Comparison of ENCODE assay signal across 9 cellular contexts in genomic region chr11:15073361-15074205, GRCh38. TPM values are rescaled to one million over a fixed set of nuclear protein-coding genes. Genes with fewer than 3 reads are reported as not detected.
A peak's percentile ranks its signal among the peaks of the same experiment; 100 is the strongest.
DNase-seq lines count a peak whose midpoint lies in the region; ATAC-seq, FAIRE-seq and TF ChIP-seq lines count a peak whose summit lies in the region.
"Had no signal": no experiment of that assay in that cellular context is flagged by ENCODE, and none has a peak within 500 bp of the region (broad histone marks: within the 10 kb centered on the region; RNA-seq: fewer than 3 reads in every experiment).

TSS of gene CALCB (plus strand) at chr11:15073593. CDS start at chr11:15074719, 1,126 bp downstream.

- H3K27me3 ChIP-seq in K562 (ENCODE audit: control insufficient read depth in 2 of 2, insufficient read depth in 2 of 2, low read length in 2 of 2) (peaks cover 3 to 31% of the 10 kb centered on the region in 2 experiments; a peak in 4 of 5 replicates), keratinocyte (ENCODE audit: control insufficient read depth, extremely low read depth, insufficient read depth, low read length) (peaks cover 31% of the 10 kb centered on the region)

- DNase-seq in ELF-1 (ENCODE audit: low read depth, low spot score) (peak; percentile 62), NCI-H748 treated with DMSO at 0.1 percent for 48 hours (lab: John Stamatoyannopoulos, UW) (peak; percentile 55), K562 (ENCODE audit: extremely low read depth in 1 of 4, low spot score in 3 of 4) (no peak), keratinocyte (ENCODE audit: low read depth, low spot score) (no peak), NOMO-1 treated with dmso at 0.1 percent for 144 hours (lab: John Stamatoyannopoulos, UW; ENCODE audit: unreplicated experiment) (no peak)
- DNase-seq in stimulated activated naive CD8-positive, alpha-beta T cell treated with anti-CD3 and anti-CD28 coated beads, Interleukin-15, Interleukin-2, amounts not matched to agents 100 U/mL and 50 U/mL, for 24 hours = peak; percentile 38
- DNase-seq in activated CD4-positive, CD25-positive, alpha-beta regulatory T cell treated with anti-CD3 and anti-CD28 coated beads, Interleukin-2, amount 50 U/mL, for 72 hours = no peak

- BruUV-seq in K562 (replicated peaks; lab: Mats Ljungman, UMichigan) = no TSS peak

- TF ChIP-seq RAD21 in K562 (CRISPR knock-in tag; conservative IDR thresholded peaks at IDR 0.05 in 1 of 2, IDR thresholded peaks at IDR 0.05 in 1 of 2) = no peak

- FAIRE-seq in K562 (lab: Jason Lieb, UNC) = no peak
- no peak for FAIRE-seq in keratinocyte (lab: Jason Lieb, UNC)

- no peaks in the 10 kb centered on the region for H4K20me1 ChIP-seq in K562 (replicated peaks; ENCODE audit: control insufficient read depth, insufficient read depth, low read length)
- no peaks in the 10 kb centered on the region for H4K20me1 ChIP-seq in keratinocyte (ENCODE audit: control insufficient read depth, extremely low read depth, insufficient read depth, low read length)

- POLR2A ChIA-PET in K562 (lab: Yijun Ruan, JAX) = interaction anchor here (1.3 kb wide), 1 partner anchor 166 kb away, joined by 3 read pairs; no protein-coding TSS in a partner anchor

- H3K4me3 ChIP-seq in K562 (no peak within 1 kb of the TSS), keratinocyte (ENCODE audit: control insufficient read depth in 2 of 3, extremely low read depth in 1 of 3, insufficient read depth in 2 of 3, low read depth in 1 of 3, low read length in 3 of 3) (peak within 1 kb of the TSS in 1 of 3 experiments; percentile 44)
- H3K4me3 ChIP-seq: lung had no signal

- intact Hi-C loops in K562 (cut with micrococcal nuclease) = loop anchor here (1.0 to 10.0 kb wide), 3 partner anchors 34 to 279 kb away; no protein-coding TSS in a partner anchor

- H2AFZ ChIP-seq in K562 (ENCODE audit: low read depth, low read length) = no peak within 1 kb of the TSS
- H2AFZ ChIP-seq in keratinocyte (ENCODE audit: control insufficient read depth, low read length) = peak within 1 kb of the TSS; percentile 32

- 17% methylated on average over 54 of the region's 60 CpGs for WGBS in K562 (ENCODE audit: insufficient coverage, low coverage, missing lambda C conversion rate)

- H3K4me2 ChIP-seq in K562 (ENCODE audit: insufficient read depth, low read length) (no peak within 1 kb of the TSS), keratinocyte (ENCODE audit: control insufficient read depth, extremely low read depth, insufficient read depth, low read depth, low read length) (peak within 1 kb of the TSS; percentile 30)

- in situ Hi-C loops in K562 (cut with MboI) = no loop called here

- TF ChIP-seq EP300 in K562 (IDR thresholded peaks at IDR 0.05; ENCODE audit: low read length) = no peak

- dilution Hi-C loops in keratinocyte (cut with MboI; ENCODE audit: extremely low pct_ligation_motif_present, low sequenced_read_pairs) = no loop called here

- no peak within 1 kb of the TSS for H3K9ac ChIP-seq in K562 (ENCODE audit: insufficient read depth in 1 of 2, low read depth in 2 of 2, low read length in 2 of 2)
- no peak within 1 kb of the TSS for H3K9ac ChIP-seq in keratinocyte (ENCODE audit: control insufficient read depth, extremely low read depth, insufficient read depth, low read length)

- TF ChIP-seq CTCF in K562 (IDR thresholded peaks at IDR 0.05 in 2 of 3, conservative IDR thresholded peaks at IDR 0.05 in 1 of 3; ENCODE audit: insufficient read depth in 2 of 3, low read depth in 1 of 3, low read length in 3 of 3) = no peak
- no peak for TF ChIP-seq CTCF in keratinocyte (optimal IDR thresholded peaks at IDR 0.05 in 1 of 3, IDR thresholded peaks at IDR 0.05 in 1 of 3, conservative IDR thresholded peaks at IDR 0.05 in 1 of 3; ENCODE audit: extremely low read depth in 1 of 3, insufficient read depth in 2 of 3, low read length in 3 of 3)

- no peak within 1 kb of the TSS for H3K27ac ChIP-seq in K562 (ENCODE audit: extremely low read depth, low read depth, low read length)
- H3K27ac ChIP-seq in keratinocyte (ENCODE audit: control insufficient read depth, insufficient read depth, low read length) = no peak within 1 kb of the TSS

- H3K9me3 ChIP-seq in K562 (replicated peaks; ENCODE audit: control insufficient read depth, insufficient read depth, low read depth, low read length) = no peaks in the 10 kb centered on the region
- H3K9me3 ChIP-seq in keratinocyte (ENCODE audit: control insufficient read depth, low read depth, low read length) = no peaks in the 10 kb centered on the region

- CTCF ChIA-PET in K562 (lab: Yijun Ruan, JAX; ENCODE audit: low intra/inter-chr PET ratio) = interaction anchor here (2.6 kb wide), 1 partner anchor 165 kb away, joined by 13 read pairs; no protein-coding TSS in a partner anchor

- H3K36me3 ChIP-seq in K562 (ENCODE audit: control insufficient read depth, insufficient read depth, low read length) (no peaks in the 10 kb centered on the region), keratinocyte (ENCODE audit: control insufficient read depth in 2 of 2, extremely low read depth in 1 of 2, insufficient read depth in 2 of 2, low read length in 2 of 2) (no peaks in the 10 kb centered on the region)

- H3K9me1 ChIP-seq in K562 (ENCODE audit: control insufficient read depth, insufficient read depth, low read length) (no peaks in the 10 kb centered on the region), keratinocyte (ENCODE audit: control insufficient read depth, extremely low read depth, insufficient read depth, low read length) (no peaks in the 10 kb centered on the region)

- ATAC-seq in K562 = no peak
- ATAC-seq in stimulated activated naive CD8-positive, alpha-beta T cell treated with anti-CD3 and anti-CD28 coated beads, Interleukin-15, Interleukin-2, amounts not matched to agents 100 U/mL and 50 U/mL, for 24 hours = no peak
- no peak for ATAC-seq in HG02623 (IDR thresholded peaks at IDR 0.05; ENCODE audit: unreplicated experiment)

- peaks cover 0 to 11% of the 10 kb centered on the region in 2 experiments; a peak in 2 of 5 replicates for H3K4me1 ChIP-seq in K562 (replicated peaks in 1 of 2; ENCODE audit: control insufficient read depth in 2 of 2, insufficient read depth in 2 of 2, low read length in 2 of 2)
- H3K4me1 ChIP-seq in keratinocyte (ENCODE audit: control insufficient read depth, extremely low read depth, insufficient read depth, low read length) = peaks cover 5% of the 10 kb centered on the region

- TF ChIP-seq POLR2A in K562 (conservative IDR thresholded peaks at IDR 0.05) = no peak

- no peaks in the 10 kb centered on the region for H3K79me2 ChIP-seq in K562 (ENCODE audit: control insufficient read depth, insufficient read depth, low read length)
- H3K79me2 ChIP-seq in keratinocyte (ENCODE audit: control insufficient read depth, insufficient read depth, low read length) = no peaks in the 10 kb centered on the region

TF ChIP-seq in K562, 482 proteins besides CTCF, POLR2A, EP300 and RAD21:
- TF ChIP-seq CEBPG (CRISPR knock-in tag; IDR thresholded peaks at IDR 0.05) (no peak), CEBPG (tag; conservative IDR thresholded peaks at IDR 0.05 in 1 of 2, IDR thresholded peaks at IDR 0.05 in 1 of 2) (peak in 1 of 2 experiments; percentile 80; a peak in 2 of 4 replicates), ZNF408 (CRISPR knock-in tag; IDR thresholded peaks at IDR 0.05; ENCODE audit: low read depth) (no peak), CEBPB (tag; IDR thresholded peaks at IDR 0.05) (peak; percentile 65; the same call in 1 of the 2 replicates), ATF3 (IDR thresholded peaks at IDR 0.05) (peak; percentile 46; the same call in 1 of the 2 replicates), ATF3 (CRISPR knock-in tag; conservative IDR thresholded peaks at IDR 0.05) (no peak)

RNA-seq across cellular contexts. Expression of gene CALCB, which starts in this region (rescaled TPM):
- total RNA-seq in K562 (2011; cell fraction: chromatin; rRNA removed; ENCODE audit: low replicate concordance) = not detected in 2 replicates
- not detected in 2 replicates for total RNA-seq in K562 (2011; cell fraction: nucleolus; rRNA removed)
- total RNA-seq in K562 (2011; cell fraction: nucleoplasm; rRNA removed) = not detected in 2 replicates
- total RNA-seq in K562 (2014; rRNA removed) (not detected in 2 replicates), K562 (2014; rRNA removed; fragmentation: Illumina TruSeq; extraction: Trizol) (not detected in 2 replicates), K562 (2015; rRNA removed; fragmentation: Illumina TruSeq; extraction: Trizol) (not detected in 2 replicates), K562 (2021) (not detected in 2 replicates)
- polyA plus RNA-seq in K562 (2011; rRNA removed) (not detected in 2 replicates), K562 (2014; fragmentation: Illumina TruSeq; extraction: Trizol) (not detected in 2 replicates), K562 (2014; fragmentation: Nextera tagmentation; extraction: Ambion mirVana) (not detected), K562 (2014; rRNA removed) (not detected in 2 replicates), keratinocyte (not detected in 3 replicates)
- not detected in 2 replicates for polyA plus RNA-seq in K562 (2011; cell fraction: cytosol; rRNA removed)
- not detected in 2 replicates for polyA plus RNA-seq in K562 (2011; cell fraction: nucleus; rRNA removed)
- not detected in 2 replicates for polyA plus RNA-seq in K562 (2012)
- polyA minus RNA-seq in K562 (2011; rRNA and poly(A)+ RNA removed) = not detected in 2 replicates
- polyA minus RNA-seq in K562 (2011; cell fraction: cytosol; rRNA and poly(A)+ RNA removed) = not detected in 2 replicates
- not detected in 2 replicates for polyA minus RNA-seq in K562 (2011; cell fraction: nucleus; rRNA and poly(A)+ RNA removed)
- polyA plus RNA-seq in keratinocyte (2011; ENCODE audit: low read depth) = not detected
- polyA plus RNA-seq in keratinocyte (2011; cell fraction: cytosol; rRNA removed) = not detected in 2 replicates
- polyA plus RNA-seq in keratinocyte (2011; cell fraction: nucleus; rRNA removed) = not detected in 2 replicates
- not detected in 2 replicates for polyA plus RNA-seq in keratinocyte (2012; ENCODE audit: low replicate concordance)
- polyA minus RNA-seq in keratinocyte = not detected in 3 replicates
- not detected for polyA minus RNA-seq in keratinocyte (2011; cell fraction: cytosol; rRNA and poly(A)+ RNA removed)
- polyA minus RNA-seq in keratinocyte (2011; cell fraction: nucleus; rRNA and poly(A)+ RNA removed) = not detected in 2 replicates

Comparison
In these comparisons a context has a peak if more than half of its experiments do, and no peak if none do; other contexts are left out.
1. DNase-seq: peak in ELF-1 (single experiment), NCI-H748 treated with DMSO at 0.1 percent for 48 hours (single experiment) and stimulated activated naive CD8-positive, alpha-beta T cell treated with anti-CD3 and anti-CD28 coated beads, Interleukin-15, Interleukin-2, amounts not matched to agents 100 U/mL and 50 U/mL, for 24 hours (single experiment); none in K562 (0 of 4), keratinocyte (single experiment), activated CD4-positive, CD25-positive, alpha-beta regulatory T cell treated with anti-CD3 and anti-CD28 coated beads, Interleukin-2, amount 50 U/mL, for 72 hours (single experiment) and NOMO-1 treated with dmso at 0.1 percent for 144 hours (single experiment).